In the genomic region with DNA sequence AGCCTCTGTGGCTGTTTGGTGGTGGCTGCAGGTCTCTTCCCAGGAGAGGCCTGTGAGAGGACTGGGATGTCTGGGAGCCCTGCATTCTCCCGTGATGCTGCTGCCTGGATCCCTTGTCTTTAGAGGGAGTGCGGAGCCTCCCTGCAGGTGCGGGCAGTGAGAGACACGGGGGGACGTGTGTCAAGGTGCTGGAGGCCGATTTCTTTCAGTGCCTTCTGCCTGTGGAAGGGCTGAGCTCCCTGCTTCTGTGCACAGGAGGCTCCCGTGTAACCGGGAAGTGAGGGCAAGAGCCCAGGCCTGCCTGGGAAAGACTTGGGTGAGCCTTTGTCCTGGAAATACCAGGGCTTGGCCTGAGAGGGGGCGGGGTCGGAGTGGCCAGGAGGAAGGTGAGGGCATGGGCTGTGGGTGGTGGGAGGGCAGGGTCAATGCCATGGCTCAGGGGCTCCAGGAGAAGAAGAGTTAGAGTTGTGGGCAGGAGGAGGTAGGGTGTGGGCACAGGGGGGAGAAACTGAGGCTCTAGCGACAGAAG, we compare ENCODE assay signal across 18 cellular contexts.
DNase-seq lines count a peak whose midpoint lies in the region; ATAC-seq and TF ChIP-seq lines count a peak whose summit lies in the region.
"Had no signal": no experiment of that assay in that cellular context is flagged by ENCODE, and none has a peak within 500 bp of the region (broad histone marks: within the 10 kb centered on the region; RNA-seq: fewer than 3 reads in every experiment).

No MANE protein-coding gene starts in this region.

- DNase-seq in right cardiac atrium (peak; percentile 2 to 22 (median 9)), left ventricle myocardium superior (no peak), RWPE2 (ENCODE audit: low spot score) (peak; percentile 36), naive B cell (no peak), HK-2 (ENCODE audit: unreplicated experiment) (no peak), DMS 273 treated with DMSO at 0.1 percent for 48 hours (lab: John Stamatoyannopoulos, UW) (no peak)
- DNase-seq in CD4-positive, alpha-beta memory T cell = no peak
- DNase-seq: Calu3; CD4-positive, alpha-beta T cell; IMR-90; MV-4-11; NCI-H1694; NCI-H2081; NCI-H2171; NCI-H345; NCI-H524; NCI-H82; Peyer's patch had no signal

- no peaks in the 10 kb centered on the region for H3K36me3 ChIP-seq in RWPE2 (ENCODE audit: low read depth)
- H3K36me3 ChIP-seq in CD4-positive, alpha-beta memory T cell (ENCODE audit: insufficient read depth, low read length) = no peaks in the 10 kb centered on the region
- H3K36me3 ChIP-seq: Peyer's patch had no signal

- WGBS in right cardiac atrium = 72% methylated on average over 11 of the region's 11 CpGs

- CTCF ChIA-PET in CD4-positive, alpha-beta memory T cell (lab: Charles Lee; ENCODE audit: partially characterized antibody) = no interaction called here

- no peaks in the 10 kb centered on the region for H3K9me3 Mint-ChIP-seq in naive B cell
- peaks cover 0 to 3% (median 0%) of the 10 kb centered on the region in 8 donors for H3K9me3 Mint-ChIP-seq in CD4-positive, alpha-beta memory T cell
- H3K9me3 Mint-ChIP-seq: CD4-positive, alpha-beta T cell had no signal

- H3K4me3 ChIP-seq in right cardiac atrium (ENCODE audit: low read length) (no peak overlapping the region), RWPE2 (ENCODE audit: severe bottlenecking) (no peak overlapping the region)
- H3K4me3 ChIP-seq in CD4-positive, alpha-beta memory T cell (ENCODE audit: low read length in 2 of 2) = no peak overlapping the region
- H3K4me3 ChIP-seq: Peyer's patch had no signal

- TF ChIP-seq CTCF in RWPE2 (IDR thresholded peaks at IDR 0.05; ENCODE audit: poor library complexity, severe bottlenecking) = no peak

- POLR2A ChIA-PET in CD4-positive, alpha-beta memory T cell (lab: Charles Lee; ENCODE audit: partially characterized antibody) = no interaction called here

- no peaks in the 10 kb centered on the region for H3K4me1 ChIP-seq in right cardiac atrium (ENCODE audit: control insufficient read depth, insufficient read depth, low read length)
- no peaks in the 10 kb centered on the region for H3K4me1 ChIP-seq in RWPE2 (ENCODE audit: insufficient read depth, poor library complexity, severe bottlenecking)
- H3K4me1 ChIP-seq in CD4-positive, alpha-beta memory T cell (ENCODE audit: insufficient read depth, low read length) = no peaks in the 10 kb centered on the region
- H3K4me1 ChIP-seq: Peyer's patch had no signal

- no peaks in the 10 kb centered on the region for H3K9me3 ChIP-seq in right cardiac atrium (ENCODE audit: control insufficient read depth, low read length)
- H3K9me3 ChIP-seq in RWPE2 (ENCODE audit: severe bottlenecking) = peaks cover 2% of the 10 kb centered on the region
- no peaks in the 10 kb centered on the region for H3K9me3 ChIP-seq in CD4-positive, alpha-beta memory T cell (ENCODE audit: control insufficient read depth in 1 of 2, low read length in 2 of 2)
- H3K9me3 ChIP-seq: Peyer's patch had no signal

- no peaks in the 10 kb centered on the region for H3K27me3 Mint-ChIP-seq in naive B cell
- H3K27me3 Mint-ChIP-seq in CD4-positive, alpha-beta memory T cell = peaks cover 6 to 13% of the 10 kb centered on the region in 2 donors

- peaks cover 0 to 3% (median 0%) of the 10 kb centered on the region in 3 donors for H3K4me1 Mint-ChIP-seq in naive B cell
- H3K4me1 Mint-ChIP-seq in CD4-positive, alpha-beta memory T cell = peaks cover 0 to 8% (median 2%) of the 10 kb centered on the region in 4 donors

- H3K27me3 ChIP-seq in right cardiac atrium (ENCODE audit: control insufficient read depth, insufficient read depth) (no peaks in the 10 kb centered on the region), RWPE2 (ENCODE audit: insufficient read depth, poor library complexity, severe bottlenecking) (no peaks in the 10 kb centered on the region)
- H3K27me3 ChIP-seq in CD4-positive, alpha-beta memory T cell (ENCODE audit: insufficient read depth, low read length) = no peaks in the 10 kb centered on the region
- H3K27me3 ChIP-seq: Peyer's patch had no signal

- ATAC-seq in right cardiac atrium = no peak
- no peak for ATAC-seq in left ventricle myocardium superior
- no peak for ATAC-seq in RWPE2 (ENCODE audit: low read depth)
- no peak for ATAC-seq in naive B cell (ENCODE audit: low read depth in 2 of 2)

- H3K27ac Mint-ChIP-seq in naive B cell = peak overlapping the region in 2 of 6 donors; percentile 44 to 73
- no peak overlapping the region for H3K27ac Mint-ChIP-seq in CD4-positive, alpha-beta memory T cell
- H3K27ac Mint-ChIP-seq: CD4-positive, alpha-beta T cell had no signal

- peak overlapping the region; percentile 68 to 87 (median 80) for H3K4me3 Mint-ChIP-seq in naive B cell
- H3K4me3 Mint-ChIP-seq in CD4-positive, alpha-beta memory T cell = no peak overlapping the region
- H3K4me3 Mint-ChIP-seq: CD4-positive, alpha-beta T cell had no signal

- no peak overlapping the region for H3K27ac ChIP-seq in right cardiac atrium (ENCODE audit: low read length)
- H3K27ac ChIP-seq in RWPE2 (ENCODE audit: poor library complexity, severe bottlenecking) = no peak overlapping the region
- no peak overlapping the region for H3K27ac ChIP-seq in CD4-positive, alpha-beta memory T cell (ENCODE audit: low read depth, low read length)
- H3K27ac ChIP-seq: Peyer's patch had no signal

- no peaks in the 10 kb centered on the region for H3K36me3 Mint-ChIP-seq in naive B cell
- no peaks in the 10 kb centered on the region for H3K36me3 Mint-ChIP-seq in CD4-positive, alpha-beta memory T cell

- intact Hi-C loops in right cardiac atrium (cut with DNase I) = no loop called here
- intact Hi-C loops in left ventricle myocardium superior (cut with micrococcal nuclease) = no loop called here
- intact Hi-C loops in CD4-positive, alpha-beta memory T cell (cut with micrococcal nuclease) = no loop called here

Comparison
In these comparisons a context has a peak if more than half of its experiments do, and no peak if none do; other contexts are left out.
1. DNase-seq: peak in right cardiac atrium (3 of 3) and RWPE2 (single experiment); none in left ventricle myocardium superior (single experiment), naive B cell (single experiment), HK-2 (single experiment), CD4-positive, alpha-beta memory T cell (0 of 5) and DMS 273 treated with DMSO at 0.1 percent for 48 hours (single experiment).
2. H3K4me3 Mint-ChIP-seq: peak in naive B cell (8 of 8); none in CD4-positive, alpha-beta memory T cell (0 of 8).